Comparison of ENCODE assay signal across 8 cellular contexts in the genomic region with DNA sequence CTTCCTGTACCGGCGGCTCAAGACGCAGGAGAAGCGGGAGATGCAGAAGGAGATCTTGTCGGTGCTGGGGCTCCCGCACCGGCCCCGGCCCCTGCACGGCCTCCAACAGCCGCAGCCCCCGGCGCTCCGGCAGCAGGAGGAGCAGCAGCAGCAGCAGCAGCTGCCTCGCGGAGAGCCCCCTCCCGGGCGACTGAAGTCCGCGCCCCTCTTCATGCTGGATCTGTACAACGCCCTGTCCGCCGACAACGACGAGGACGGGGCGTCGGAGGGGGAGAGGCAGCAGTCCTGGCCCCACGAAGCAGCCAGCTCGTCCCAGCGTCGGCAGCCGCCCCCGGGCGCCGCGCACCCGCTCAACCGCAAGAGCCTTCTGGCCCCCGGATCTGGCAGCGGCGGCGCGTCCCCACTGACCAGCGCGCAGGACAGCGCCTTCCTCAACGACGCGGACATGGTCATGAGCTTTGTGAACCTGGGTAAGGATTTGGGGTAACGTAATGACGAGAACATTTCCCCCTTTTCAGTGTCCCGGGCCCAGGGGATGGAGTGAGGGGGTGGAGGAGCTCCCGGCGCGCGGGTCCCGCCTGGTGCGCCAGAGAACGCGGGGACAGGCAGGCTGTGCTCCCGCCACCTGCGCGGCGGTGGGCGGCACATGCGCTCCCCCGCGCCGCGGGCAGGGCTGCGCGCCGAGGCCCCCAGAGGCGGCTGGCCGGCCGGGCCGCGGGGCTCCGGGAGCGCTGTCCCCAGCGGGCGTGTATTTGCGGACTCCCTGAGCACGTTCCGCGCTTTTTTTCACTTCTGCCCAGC. TPM values are rescaled to one million over a fixed set of nuclear protein-coding genes. Genes with fewer than 3 reads are reported as not detected.
DNase-seq lines count a peak whose midpoint lies in the region; ATAC-seq and TF ChIP-seq lines count a peak whose summit lies in the region.

No MANE protein-coding gene starts in this region.

- TF ChIP-seq CTCF in HFF-Myc (IDR thresholded peaks at IDR 0.05; ENCODE audit: low read depth, low read length, missing control alignments) = no peak

- H3K9ac ChIP-seq in stomach smooth muscle (ENCODE audit: low read length in 2 of 2) = no peak overlapping the region

- DNase-seq in EL (peak; percentile 13), HFF-Myc (ENCODE audit: extremely low read depth, low read depth) (no peak), iPS-NIHi11 (ENCODE audit: low spot score) (peak; percentile 50), NCI-H510A (lab: John Stamatoyannopoulos, UW) (no peak), ureter (ENCODE audit: low spot score) (no peak)
- peak; percentile 14 for DNase-seq in activated naive CD4-positive, alpha-beta T cell treated with anti-CD3 and anti-CD28 coated beads, Interleukin-2, amount 50 U/mL, for 16 hours

- peak overlapping the region; percentile 32 for H3K4me3 ChIP-seq in HFF-Myc (replicated peaks; ENCODE audit: low read depth, low read length)
- peak overlapping the region; percentile 55 to 75 for H3K4me3 ChIP-seq in stomach smooth muscle (ENCODE audit: low read length in 2 of 2)

- H3K27ac ChIP-seq in stomach smooth muscle (ENCODE audit: low read length) = no peak overlapping the region

- H3K36me3 ChIP-seq in stomach smooth muscle (ENCODE audit: control insufficient read depth in 2 of 2, insufficient read depth in 2 of 2, low read length in 2 of 2) = no peaks in the 10 kb centered on the region

- H3K4me1 ChIP-seq in stomach smooth muscle (ENCODE audit: control insufficient read depth, insufficient read depth, low read length) = peaks cover 26% of the 10 kb centered on the region

- ATAC-seq in HG03432 (IDR thresholded peaks at IDR 0.05; ENCODE audit: unreplicated experiment) = no peak

- peaks cover 42 to 69% of the 10 kb centered on the region in 2 donors for H3K27me3 ChIP-seq in stomach smooth muscle (ENCODE audit: control insufficient read depth in 1 of 2, insufficient read depth in 2 of 2, low read length in 2 of 2)

- H3K9me3 ChIP-seq in stomach smooth muscle (ENCODE audit: control insufficient read depth in 2 of 2, low read length in 2 of 2) = no peaks in the 10 kb centered on the region

RNA-seq across cellular contexts. Expression of a gene that starts 1.5 kb away (rescaled TPM):
- total RNA-seq in ureter = 1.8 TPM

Comparison
In these comparisons a context has a peak if more than half of its experiments do, and no peak if none do; other contexts are left out.
1. DNase-seq: peak in EL (single experiment), activated naive CD4-positive, alpha-beta T cell treated with anti-CD3 and anti-CD28 coated beads, Interleukin-2, amount 50 U/mL, for 16 hours (single experiment) and iPS-NIHi11 (single experiment); none in HFF-Myc (single experiment), NCI-H510A (single experiment) and ureter (single experiment).